8 cellular contexts compared by ENCODE assay signal in the genomic region with DNA sequence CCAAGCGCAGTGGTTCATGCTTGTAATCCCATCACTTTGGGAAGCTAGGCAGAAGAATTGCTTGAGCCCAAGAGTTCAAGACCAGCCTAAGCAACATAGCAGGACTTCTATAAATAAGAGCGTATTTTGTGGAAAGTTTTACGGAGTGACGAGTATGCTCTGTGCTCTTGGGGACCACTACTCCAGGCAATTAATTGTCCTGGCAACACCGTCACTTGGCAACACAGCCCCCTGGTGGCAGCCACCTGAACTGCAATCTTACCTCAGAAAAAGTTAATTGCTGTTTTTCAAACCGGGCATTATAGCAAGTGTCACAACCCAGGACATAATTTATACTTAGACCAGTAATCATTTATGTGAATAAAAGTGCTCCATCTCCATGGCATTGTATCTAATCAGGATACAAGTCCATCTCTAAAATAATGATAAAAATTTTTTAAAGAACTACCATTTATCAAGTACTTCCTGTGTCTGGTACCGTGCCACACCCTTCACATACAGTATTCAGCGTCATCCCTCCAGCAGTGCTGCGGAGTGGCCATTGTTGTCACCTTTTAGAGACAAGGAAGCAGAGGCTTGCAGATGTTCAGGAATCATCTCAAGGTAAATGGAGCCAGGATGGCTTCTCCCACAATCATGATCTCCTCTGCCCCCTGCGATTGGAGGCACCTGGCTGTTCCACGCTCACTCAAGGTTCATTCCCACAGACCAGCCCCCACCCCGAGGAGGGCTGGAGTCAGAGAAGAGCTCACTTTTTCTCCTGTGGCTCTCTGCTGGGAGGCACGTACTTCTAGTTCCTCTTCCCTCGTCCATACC.
DNase-seq lines count a peak whose midpoint lies in the region; ATAC-seq lines count a peak whose summit lies in the region.

No MANE protein-coding gene starts in this region.

- no peaks in the 10 kb centered on the region for H3K36me3 ChIP-seq in effector memory CD4-positive, alpha-beta T cell (ENCODE audit: control insufficient read depth, insufficient read depth, low read length)

- DNase-seq in NCI-H187 (lab: John Stamatoyannopoulos, UW) (peak; percentile 6 to 21), NCI-H187 treated with DMSO at 0.1 percent for 48 hours (lab: John Stamatoyannopoulos, UW) (no peak), NCI-H2227 (lab: John Stamatoyannopoulos, UW; ENCODE audit: unreplicated experiment) (peak; percentile 45), midbrain (lab: John Stamatoyannopoulos, UW) (peak; percentile 40)
- peak; percentile 68 to 73 for DNase-seq in activated CD4-positive, alpha-beta T cell treated with anti-CD3 and anti-CD28 coated beads, Interleukin-2, amount 50 U/mL, for 4 hours
- peak; percentile 38 to 56 (median 40) for DNase-seq in effector memory CD4-positive, alpha-beta T cell
- peak; percentile 28 to 42 for DNase-seq in stimulated activated CD8-positive, alpha-beta memory T cell treated with anti-CD3 and anti-CD28 coated beads, Interleukin-7, amount 100 ng/mL, for 48 hours (ENCODE audit: extremely low read depth in 1 of 2, low read depth in 1 of 2)

- no peak for ATAC-seq in GM19395 (IDR thresholded peaks at IDR 0.05; ENCODE audit: unreplicated experiment)

- H3K4me3 ChIP-seq in effector memory CD4-positive, alpha-beta T cell (ENCODE audit: insufficient read depth, low read depth, low read length, poor library complexity, severe bottlenecking) = no peak overlapping the region

- H3K27me3 ChIP-seq in effector memory CD4-positive, alpha-beta T cell (replicated peaks; ENCODE audit: control insufficient read depth, insufficient read depth, low read length, poor library complexity, severe bottlenecking) = no peaks in the 10 kb centered on the region

- H3K9me3 ChIP-seq in effector memory CD4-positive, alpha-beta T cell (ENCODE audit: control insufficient read depth, low read length) = no peaks in the 10 kb centered on the region

- H3K4me1 ChIP-seq in effector memory CD4-positive, alpha-beta T cell (ENCODE audit: control insufficient read depth, insufficient read depth, low read length, poor library complexity, severe bottlenecking) = peaks cover 4% of the 10 kb centered on the region

- H3K27ac ChIP-seq in effector memory CD4-positive, alpha-beta T cell (ENCODE audit: insufficient read depth, low read length, poor library complexity, severe bottlenecking) = no peak overlapping the region
